In genomic region chr14:51094901-51095853, GRCh38 we compare ENCODE assay signal across 8 cellular contexts.
DNase-seq lines count a peak whose midpoint lies in the region; ATAC-seq and TF ChIP-seq lines count a peak whose summit lies in the region.

TRIM9 (minus strand) TSS chr14:51095105; CDS start chr14:51094939, 166 bp downstream.

- DNase-seq in AG09319 (ENCODE audit: extremely low read depth, low read depth), result peak; percentile 80
- peak; percentile 89 for DNase-seq in GM19240 (ENCODE audit: insufficient read length, low spot score)
- DNase-seq in NCI-H510A (lab: John Stamatoyannopoulos, UW), result peak; percentile 98
- peak; percentile 84 to 88 for DNase-seq in activated CD4-positive, alpha-beta T cell treated with anti-CD3 and anti-CD28 coated beads for 4 hours
- DNase-seq in kidney glomerular epithelial cell (lab: John Stamatoyannopoulos, UW), result peak; percentile 92
- DNase-seq in stimulated activated CD4-positive, alpha-beta T cell treated with anti-CD3 and anti-CD28 coated beads, Interleukin-15, amount 100 ng/mL, for 24 hours, result peak; percentile 95

- H3K27ac ChIP-seq in cingulate gyrus (ENCODE audit: low read depth, low read length), result peak within 1 kb of the TSS; percentile 91

- peak; percentile 99 for ATAC-seq in HG03442 (IDR thresholded peaks at IDR 0.05; ENCODE audit: unreplicated experiment)

- no peak for TF ChIP-seq CTCF in AG09319 (IDR thresholded peaks at IDR 0.05; ENCODE audit: low read depth, low read length)

Comparison
In these comparisons a context has a peak if more than half of its experiments do, and no peak if none do; other contexts are left out.
1. Peak in every context shown above with its lines: DNase-seq, ATAC-seq and H3K27ac ChIP-seq.